ENCODE assay signal across 15 cellular contexts in genomic region chr3:194937751-194938358, GRCh38.
"Had no signal": no experiment of that assay in that cellular context is flagged by ENCODE, and none has a peak within 500 bp of the region (broad histone marks: within the 10 kb centered on the region; RNA-seq: fewer than 3 reads in every experiment).

No MANE protein-coding gene starts in this region.

- H3K4me3 ChIP-seq: psoas muscle, tibial artery had no signal

- DNase-seq: activated CD4-positive, alpha-beta T cell treated with anti-CD3 and anti-CD28 coated beads, Interleukin-2, amount 10 ng/mL, durations not matched to agents 24 days and 14 days; activated CD4-positive, CD25-positive, alpha-beta regulatory T cell; activated CD8-positive, alpha-beta T cell treated with anti-CD3 and anti-CD28 coated beads, Interleukin-2, amount 10 ng/mL, durations not matched to agents 7 days and 5 days; activated naive CD4-positive, alpha-beta T cell treated with Interleukin-2 at 50 U/mL for 16 hours; activated T-cell treated with anti-CD3 and anti-CD28 coated beads for 4 hours; aorta; cerebellar nuclear complex; dermis blood vessel endothelial cell; hippocampal formation; mesendoderm; psoas muscle; stimulated activated CD4-positive, alpha-beta T cell treated with anti-CD3 and anti-CD28 coated beads, Interleukin-2, amount 100 ng/mL, for 48 hours; stimulated activated naive B cell treated with anti-CD40 and anti-IgM and Interleukin-4, amounts not matched to agents 10 μg/mL and 1 μg/mL and 100 μg/mL, for 72 hours; tibial artery had no signal

- H3K27ac ChIP-seq: psoas muscle, tibial artery had no signal

- H3K9me3 ChIP-seq: psoas muscle, tibial artery had no signal

- H3K36me3 ChIP-seq: tibial artery had no signal

- H3K27me3 ChIP-seq: tibial artery had no signal

- ATAC-seq: activated CD8-positive, alpha-beta T cell treated with anti-CD3 and anti-CD28 coated beads, Interleukin-2, amount 10 ng/mL, durations not matched to agents 7 days and 5 days; activated T-helper 17 cell treated with anti-CD3 and anti-CD28 coated beads, Interleukin-2, amount 50 U/mL, for 72 hours; stimulated activated naive B cell treated with anti-CD40 and anti-IgM and Interleukin-4, amounts not matched to agents 10 μg/mL and 1 μg/mL and 100 μg/mL, for 72 hours had no signal
